Comparison of ENCODE assay signal across 30 cellular contexts in the genomic region with DNA sequence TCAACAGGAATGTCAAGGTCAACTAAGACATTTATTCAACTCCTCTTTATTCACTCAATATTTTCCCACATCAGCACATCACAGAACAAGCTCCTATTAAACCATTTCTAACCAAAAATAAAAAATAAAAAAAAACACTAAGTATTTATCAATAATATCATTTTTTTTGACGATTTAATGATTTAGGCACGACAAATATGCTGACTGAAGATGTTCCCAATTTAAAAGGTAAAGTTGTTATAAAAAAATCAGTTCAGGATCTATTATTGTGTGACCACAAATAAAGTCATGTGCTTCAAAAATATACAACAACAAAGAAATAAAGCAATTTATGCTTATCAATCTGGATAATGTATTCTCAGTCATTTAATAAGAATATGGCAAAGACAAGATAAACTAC.
"Had no signal": no experiment of that assay in that cellular context is flagged by ENCODE, and none has a peak within 500 bp of the region (broad histone marks: within the 10 kb centered on the region; RNA-seq: fewer than 3 reads in every experiment).

No MANE protein-coding gene starts in this region.

- ATAC-seq: activated T-helper 17 cell treated with anti-CD3 and anti-CD28 coated beads, Interleukin-2, amount 50 U/mL, for 72 hours; effector memory CD8-positive, alpha-beta T cell; foreskin keratinocyte; gastroesophageal sphincter; WTC11 had no signal

- H3K4me1 ChIP-seq: foreskin keratinocyte, gastroesophageal sphincter had no signal

- H3K9me3 Mint-ChIP-seq: activated T-helper 17 cell treated with anti-CD3 and anti-CD28 coated beads, Interleukin-2, amount 50 U/mL, for 72 hours; effector memory CD8-positive, alpha-beta T cell had no signal

- H3K4me1 Mint-ChIP-seq: activated CD4-positive, alpha-beta memory T cell treated with anti-CD3 and anti-CD28 coated beads, Interleukin-2, amount 10 ng/mL, durations not matched to agents 7 days and 5 days; activated CD4-positive, alpha-beta T cell treated with anti-CD3 and anti-CD28 coated beads, Interleukin-2, amount 10 ng/mL, durations not matched to agents 7 days and 5 days; activated T-helper 17 cell treated with anti-CD3 and anti-CD28 coated beads, Interleukin-2, amount 50 U/mL, for 72 hours; WTC11 had no signal

- H3K36me3 ChIP-seq: brain microvascular endothelial cell, esophagus muscularis mucosa had no signal

- H3K27ac Mint-ChIP-seq: activated CD4-positive, alpha-beta memory T cell treated with anti-CD3 and anti-CD28 coated beads, Interleukin-2, amount 10 ng/mL, durations not matched to agents 7 days and 5 days; activated CD4-positive, alpha-beta T cell treated with anti-CD3 and anti-CD28 coated beads, Interleukin-2, amount 10 ng/mL, durations not matched to agents 7 days and 5 days; activated naive CD8-positive, alpha-beta T cell; activated T-helper 17 cell treated with anti-CD3 and anti-CD28 coated beads, Interleukin-2, amount 50 U/mL, for 72 hours; effector memory CD8-positive, alpha-beta T cell; WTC11 had no signal

- H3K27me3 ChIP-seq: brain microvascular endothelial cell, esophagus muscularis mucosa, foreskin keratinocyte, gastroesophageal sphincter had no signal

- H3K9me3 ChIP-seq: esophagus muscularis mucosa, gastroesophageal sphincter had no signal

- H3K27ac ChIP-seq: brain microvascular endothelial cell, esophagus muscularis mucosa, foreskin keratinocyte, gastroesophageal sphincter, VCaP had no signal

- H3K4me3 ChIP-seq: esophagus muscularis mucosa, gastroesophageal sphincter had no signal

- H3K27me3 Mint-ChIP-seq: activated CD4-positive, alpha-beta memory T cell treated with anti-CD3 and anti-CD28 coated beads, Interleukin-2, amount 10 ng/mL, durations not matched to agents 7 days and 5 days; activated CD4-positive, alpha-beta T cell treated with anti-CD3 and anti-CD28 coated beads, Interleukin-2, amount 10 ng/mL, durations not matched to agents 7 days and 5 days; activated naive CD8-positive, alpha-beta T cell; activated T-helper 17 cell treated with anti-CD3 and anti-CD28 coated beads, Interleukin-2, amount 50 U/mL, for 72 hours; effector memory CD8-positive, alpha-beta T cell had no signal

- DNase-seq: activated CD4-positive, alpha-beta memory T cell treated with anti-CD3 and anti-CD28 coated beads, Interleukin-2, amount 10 ng/mL, durations not matched to agents 7 days and 5 days; activated CD4-positive, alpha-beta T cell treated with anti-CD3 and anti-CD28 coated beads for 1 hour; activated CD4-positive, alpha-beta T cell treated with anti-CD3 and anti-CD28 coated beads for 4 hours; activated CD4-positive, alpha-beta T cell treated with anti-CD3 and anti-CD28 coated beads, Interleukin-2, amount 10 ng/mL, durations not matched to agents 7 days and 5 days; activated CD4-positive, alpha-beta T cell treated with anti-CD3 and anti-CD28 coated beads, Interleukin-2, amount 50 U/mL, for 4 hours; activated CD8-positive, alpha-beta memory T cell treated with anti-CD3 and anti-CD28 coated beads for 24 hours; activated effector memory CD4-positive, alpha-beta T cell treated with Interleukin-2 at 50 U/mL for 16 hours; activated gamma-delta T cell treated with Interleukin-2 at 50 U/mL for 16 hours; activated naive CD4-positive, alpha-beta T cell treated with anti-CD3 and anti-CD28 coated beads, Interleukin-2, amount 50 U/mL, for 16 hours; activated naive CD4-positive, alpha-beta T cell treated with Interleukin-2 at 50 U/mL for 16 hours; activated T-cell treated with anti-CD3 and anti-CD28 coated beads, Interleukin-2, amount 50 U/mL, for 1 hour; amniotic stem cell; anterior cingulate cortex; brain microvascular endothelial cell; cortex of kidney; dermis blood vessel endothelial cell; effector CD4-positive, alpha-beta T cell; effector memory CD8-positive, alpha-beta T cell; erythroblast; foreskin keratinocyte; T-helper 2 cell had no signal

- H3K4me3 Mint-ChIP-seq: activated CD4-positive, alpha-beta memory T cell treated with anti-CD3 and anti-CD28 coated beads, Interleukin-2, amount 10 ng/mL, durations not matched to agents 7 days and 5 days; activated CD4-positive, alpha-beta T cell treated with anti-CD3 and anti-CD28 coated beads, Interleukin-2, amount 10 ng/mL, durations not matched to agents 7 days and 5 days; activated naive CD8-positive, alpha-beta T cell; activated T-helper 17 cell treated with anti-CD3 and anti-CD28 coated beads, Interleukin-2, amount 50 U/mL, for 72 hours; effector memory CD8-positive, alpha-beta T cell; WTC11 had no signal

- FAIRE-seq: astrocyte, bronchial epithelial cell, colon had no signal
